In the genomic region with DNA sequence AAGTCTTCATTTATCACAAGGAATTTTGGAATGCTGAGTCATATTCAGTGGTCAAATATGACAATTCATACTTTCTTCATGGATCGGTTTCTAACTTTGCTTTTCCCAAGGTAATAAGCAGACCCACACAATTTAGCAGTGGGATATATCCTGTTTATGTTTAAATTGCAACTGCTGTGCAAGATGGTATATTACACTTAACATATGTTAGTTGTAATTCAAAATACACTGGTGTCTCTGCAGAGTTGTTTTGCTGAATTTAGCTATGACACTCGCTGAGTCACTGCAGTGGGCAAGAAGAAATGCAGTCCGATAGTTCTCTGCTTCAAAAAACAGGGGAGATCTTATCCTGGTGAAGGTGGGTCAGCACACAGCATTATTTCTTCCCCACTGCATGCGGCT, we compare ENCODE assay signal across 16 cellular contexts.
DNase-seq lines count a peak whose midpoint lies in the region; ATAC-seq and TF ChIP-seq lines count a peak whose summit lies in the region.
"Had no signal": no experiment of that assay in that cellular context is flagged by ENCODE, and none has a peak within 500 bp of the region (broad histone marks: within the 10 kb centered on the region; RNA-seq: fewer than 3 reads in every experiment).

No MANE protein-coding gene starts in this region.

- ATAC-seq in GM18907 (IDR thresholded peaks at IDR 0.05; ENCODE audit: unreplicated experiment): no peak
- ATAC-seq in activated CD8-positive, alpha-beta T cell treated with anti-CD3 and anti-CD28 coated beads for 36 hours: no peak
- ATAC-seq: activated CD4-positive, CD25-positive, alpha-beta regulatory T cell treated with anti-CD3 and anti-CD28 coated beads, Interleukin-2, amount 50 U/mL, for 24 hours; activated T-cell treated with anti-CD3 and anti-CD28 coated beads, Interleukin-2, amount 50 U/mL, for 72 hours; stimulated activated naive B cell treated with anti-CD40 and anti-IgM and Interleukin-4, amounts not matched to agents 10 μg/mL and 1 μg/mL and 100 μg/mL, for 72 hours had no signal

- no peak overlapping the region for H3K4me3 Mint-ChIP-seq in activated CD8-positive, alpha-beta T cell treated with anti-CD3 and anti-CD28 coated beads for 36 hours
- H3K4me3 Mint-ChIP-seq: activated T-cell treated with anti-CD3 and anti-CD28 coated beads, Interleukin-2, amount 50 U/mL, for 72 hours; stimulated activated naive B cell treated with anti-CD40 and anti-IgM and Interleukin-4, amounts not matched to agents 10 μg/mL and 1 μg/mL and 100 μg/mL, for 72 hours had no signal

- H2AFZ ChIP-seq in PC-9 (peak overlapping the region; percentile 35; the same call in 1 of the 2 replicates), osteoblast (ENCODE audit: low read length) (peak overlapping the region; percentile 58), Karpas-422 (ENCODE audit: low read length) (no peak overlapping the region)
- H2AFZ ChIP-seq: parathyroid adenoma had no signal

- CTCF ChIA-PET in PC-9 (lab: Charles Lee): interaction anchor here (0.6 to 1.1 kb wide), 2 partner anchors 68 to 596 kb away, joined by 3 to 10 read pairs; no protein-coding TSS in a partner anchor
- CTCF ChIA-PET in activated CD8-positive, alpha-beta T cell treated with anti-CD3 and anti-CD28 coated beads for 36 hours (lab: Charles Lee): no interaction called here

- H3K4me1 ChIP-seq in PC-9 (replicated peaks; ENCODE audit: insufficient read depth) (peaks cover 4% of the 10 kb centered on the region; the same call in 1 of the 2 replicates), osteoblast (ENCODE audit: insufficient read depth, low read length) (peaks cover 28% of the 10 kb centered on the region), Karpas-422 (ENCODE audit: low read length) (no peaks in the 10 kb centered on the region)
- H3K4me1 ChIP-seq: parathyroid adenoma had no signal

- H3K4me3 ChIP-seq in PC-9 (no peak overlapping the region), dorsolateral prefrontal cortex (no peak overlapping the region), osteoblast (ENCODE audit: insufficient read depth, low read length) (peak overlapping the region; percentile 29), Karpas-422 (ENCODE audit: low read length) (no peak overlapping the region)

- H3K27ac ChIP-seq in PC-9 (no peak overlapping the region), dorsolateral prefrontal cortex (peak overlapping the region in 32 of 59 donors; percentile 3 to 78 (median 55)), osteoblast (ENCODE audit: low read depth, low read length) (peak overlapping the region; percentile 98), substantia nigra (ENCODE audit: low read depth, low read length, poor library complexity, severe bottlenecking) (no peak overlapping the region), Karpas-422 (ENCODE audit: low read length) (no peak overlapping the region)
- H3K27ac ChIP-seq: parathyroid adenoma had no signal

- H3K27me3 Mint-ChIP-seq in activated CD8-positive, alpha-beta T cell treated with anti-CD3 and anti-CD28 coated beads for 36 hours: peaks cover 2% of the 10 kb centered on the region
- H3K27me3 Mint-ChIP-seq: stimulated activated naive B cell treated with anti-CD40 and anti-IgM and Interleukin-4, amounts not matched to agents 10 μg/mL and 1 μg/mL and 100 μg/mL, for 72 hours had no signal

- H3K9me3 Mint-ChIP-seq in activated CD8-positive, alpha-beta T cell treated with anti-CD3 and anti-CD28 coated beads for 36 hours: peaks cover 2% of the 10 kb centered on the region

- H4K20me1 ChIP-seq in PC-9 (ENCODE audit: insufficient read depth): no peaks in the 10 kb centered on the region
- H4K20me1 ChIP-seq in osteoblast (ENCODE audit: insufficient read depth, low read length): no peaks in the 10 kb centered on the region
- H4K20me1 ChIP-seq in Karpas-422 (ENCODE audit: insufficient read depth, low read depth, low read length): no peaks in the 10 kb centered on the region

- H3K27ac Mint-ChIP-seq in activated CD8-positive, alpha-beta T cell treated with anti-CD3 and anti-CD28 coated beads for 36 hours: no peak overlapping the region
- H3K27ac Mint-ChIP-seq: activated T-cell treated with anti-CD3 and anti-CD28 coated beads, Interleukin-2, amount 50 U/mL, for 72 hours; stimulated activated naive B cell treated with anti-CD40 and anti-IgM and Interleukin-4, amounts not matched to agents 10 μg/mL and 1 μg/mL and 100 μg/mL, for 72 hours had no signal

- no peak overlapping the region for H3K9ac ChIP-seq in Karpas-422 (ENCODE audit: low read length)
- H3K9ac ChIP-seq: parathyroid adenoma had no signal

- H3K9me3 ChIP-seq in PC-9 (ENCODE audit: insufficient read depth, low read depth) (no peaks in the 10 kb centered on the region; the same call in 1 of the 2 replicates), osteoblast (ENCODE audit: low read depth, low read length) (no peaks in the 10 kb centered on the region), Karpas-422 (ENCODE audit: low read length) (no peaks in the 10 kb centered on the region)

- H3K36me3 ChIP-seq in PC-9 (ENCODE audit: low read depth) (no peaks in the 10 kb centered on the region), osteoblast (ENCODE audit: insufficient read depth, low read length) (peaks cover 3% of the 10 kb centered on the region), Karpas-422 (ENCODE audit: insufficient read depth, low read length) (no peaks in the 10 kb centered on the region)

- peak overlapping the region; percentile 42 for H3K4me2 ChIP-seq in PC-9
- peak overlapping the region; percentile 71 for H3K4me2 ChIP-seq in osteoblast (ENCODE audit: insufficient read depth, low read length)
- H3K4me2 ChIP-seq in Karpas-422 (ENCODE audit: low read depth, low read length, poor library complexity, severe bottlenecking): no peak overlapping the region

- no peaks in the 10 kb centered on the region for H3K79me2 ChIP-seq in PC-9 (ENCODE audit: low read depth)
- H3K79me2 ChIP-seq in osteoblast (ENCODE audit: insufficient read depth, low read length): no peaks in the 10 kb centered on the region
- H3K79me2 ChIP-seq in Karpas-422 (ENCODE audit: low read length): no peaks in the 10 kb centered on the region
- H3K79me2 ChIP-seq: parathyroid adenoma had no signal

- H3K27me3 ChIP-seq in PC-9 (ENCODE audit: insufficient read depth, low read depth) (no peaks in the 10 kb centered on the region), dorsolateral prefrontal cortex (no peaks in the 10 kb centered on the region), osteoblast (ENCODE audit: insufficient read depth, low read length) (no peaks in the 10 kb centered on the region), Karpas-422 (ENCODE audit: low read length) (no peaks in the 10 kb centered on the region)

- no peaks in the 10 kb centered on the region for H3F3A ChIP-seq in PC-9 (ENCODE audit: insufficient read depth, low read depth)

- TF ChIP-seq CTCF in PC-9 (conservative IDR thresholded peaks at IDR 0.05) (no peak), dorsolateral prefrontal cortex (IDR thresholded peaks at IDR 0.05 in 54 of 56, conservative IDR thresholded peaks at IDR 0.05 in 2 of 56; ENCODE audit: low read depth in 1 of 56, partially characterized antibody in 56 of 56) (no peak), osteoblast (IDR thresholded peaks at IDR 0.05; ENCODE audit: extremely low read depth, low read depth, low read length) (no peak)
- TF ChIP-seq CTCF in activated CD8-positive, alpha-beta T cell treated with anti-CD3 and anti-CD28 coated beads for 36 hours (IDR thresholded peaks at IDR 0.05): no peak

- H3K4me1 Mint-ChIP-seq in activated CD8-positive, alpha-beta T cell treated with anti-CD3 and anti-CD28 coated beads for 36 hours (ENCODE audit: low read depth): no peaks in the 10 kb centered on the region
- H3K4me1 Mint-ChIP-seq: stimulated activated naive B cell treated with anti-CD40 and anti-IgM and Interleukin-4, amounts not matched to agents 10 μg/mL and 1 μg/mL and 100 μg/mL, for 72 hours had no signal

- H3K9me2 ChIP-seq in PC-9 (ENCODE audit: insufficient read depth) (0 out of 2 replicates have a peak, but pooled peaks cover 3% of the 10 kb centered on the region), Karpas-422 (replicated peaks; ENCODE audit: insufficient read depth, low read length) (no peaks in the 10 kb centered on the region)

- intact Hi-C loops in PC-9 (cut with micrococcal nuclease; ENCODE audit: unreplicated experiment): no loop called here
- intact Hi-C loops in dorsolateral prefrontal cortex (cut with DNase I): no loop called here
- intact Hi-C loops in activated CD8-positive, alpha-beta T cell treated with anti-CD3 and anti-CD28 coated beads for 36 hours (cut with micrococcal nuclease): no loop called here

- POLR2A ChIA-PET in PC-9 (lab: Charles Lee; ENCODE audit: unreplicated experiment): no interaction called here
- POLR2A ChIA-PET in activated CD8-positive, alpha-beta T cell treated with anti-CD3 and anti-CD28 coated beads for 36 hours (lab: Charles Lee): no interaction called here

- BruUV-seq in PC-9 (replicated peaks; lab: Mats Ljungman, UMichigan): no TSS peak

- no peaks in the 10 kb centered on the region for H3K36me3 Mint-ChIP-seq in activated CD8-positive, alpha-beta T cell treated with anti-CD3 and anti-CD28 coated beads for 36 hours (ENCODE audit: low read depth)
- H3K36me3 Mint-ChIP-seq: stimulated activated naive B cell treated with anti-CD40 and anti-IgM and Interleukin-4, amounts not matched to agents 10 μg/mL and 1 μg/mL and 100 μg/mL, for 72 hours had no signal

- DNase-seq in Daoy (ENCODE audit: low read depth): peak; percentile 75
- DNase-seq in PC-9: peak in 1 of 2 experiments; percentile 25
- DNase-seq in dorsolateral prefrontal cortex: peak in 1 of 10 donors; percentile 15
- peak; percentile 49 for DNase-seq in osteoblast (ENCODE audit: insufficient read length, low spot score, missing footprints)
- DNase-seq in substantia nigra (lab: John Stamatoyannopoulos, UW): no peak
- DNase-seq in activated CD8-positive, alpha-beta T cell treated with anti-CD3 and anti-CD28 coated beads for 36 hours: no peak
- no peak for DNase-seq in Karpas-422
- DNase-seq: activated T-cell treated with anti-CD3 and anti-CD28 coated beads, Interleukin-2, amount 50 U/mL, for 72 hours; Kasumi-1; mesendoderm; NCI-H2107; stimulated activated CD4-positive, alpha-beta T cell treated with anti-CD3 and anti-CD28 coated beads, Interleukin-4, amount 100 ng/mL, for 1 hour; stimulated activated naive B cell treated with anti-CD40 and anti-IgM and Interleukin-4, amounts not matched to agents 10 μg/mL and 1 μg/mL and 100 μg/mL, for 72 hours had no signal

Comparison
In these comparisons a context has a peak if more than half of its experiments do, and no peak if none do; other contexts are left out.
1. DNase-seq: peak in Daoy (single experiment) and osteoblast (single experiment); none in substantia nigra (0 of 49), activated CD8-positive, alpha-beta T cell treated with anti-CD3 and anti-CD28 coated beads for 36 hours (single experiment) and Karpas-422 (single experiment).
2. H3K27ac ChIP-seq: peak in dorsolateral prefrontal cortex (32 of 59) and osteoblast (single experiment); none in PC-9 (single experiment), substantia nigra (single experiment) and Karpas-422 (single experiment).